14 cellular contexts compared by ENCODE assay signal in the genomic region with DNA sequence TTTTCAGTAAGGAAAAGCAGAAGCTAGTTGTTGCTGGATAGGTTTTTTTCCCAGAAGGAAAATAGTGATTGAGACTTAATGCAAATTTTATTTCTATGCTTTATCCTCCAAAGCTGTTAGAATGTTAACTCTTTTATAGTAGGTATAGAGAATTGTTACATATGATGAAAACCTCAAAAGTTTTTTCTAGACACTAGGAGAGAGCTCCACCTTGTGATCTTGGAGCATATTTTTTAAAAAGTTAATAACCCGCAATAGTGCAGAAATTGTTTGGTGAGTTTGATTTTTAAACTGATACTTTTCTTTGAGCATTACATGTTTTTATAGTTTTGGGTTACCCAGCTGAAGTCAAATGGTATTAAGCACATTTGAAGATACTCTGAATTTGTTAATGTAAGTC. TPM values are rescaled to one million over a fixed set of nuclear protein-coding genes. Genes with fewer than 3 reads are reported as not detected.
DNase-seq lines count a peak whose midpoint lies in the region; ATAC-seq, FAIRE-seq and TF ChIP-seq lines count a peak whose summit lies in the region.
"Had no signal": no experiment of that assay in that cellular context is flagged by ENCODE, and none has a peak within 500 bp of the region (broad histone marks: within the 10 kb centered on the region; RNA-seq: fewer than 3 reads in every experiment).

No MANE protein-coding gene starts in this region.

- FAIRE-seq in pancreas (lab: Jason Lieb, UNC), result peak; percentile 94

- in situ Hi-C loops in mammary epithelial cell (cut with MboI; ENCODE audit: low sequenced_read_pairs in 2 of 2) (no loop called here), gastrocnemius medialis (cut with MboI; ENCODE audit: low sequenced_read_pairs in 4 of 4) (no loop called here)

- TF ChIP-seq CTCF in mammary epithelial cell (conservative IDR thresholded peaks at IDR 0.05 in 1 of 2, IDR thresholded peaks at IDR 0.05 in 1 of 2; ENCODE audit: extremely low read depth in 1 of 2, insufficient read depth in 1 of 2, low read depth in 1 of 2, low read length in 2 of 2), result peak; percentile 16 to 21
- no peak for TF ChIP-seq CTCF in pancreas (IDR thresholded peaks at IDR 0.05)
- no peak for TF ChIP-seq CTCF in gastrocnemius medialis (IDR thresholded peaks at IDR 0.05 in 4 of 5, conservative IDR thresholded peaks at IDR 0.05 in 1 of 5)

- no peak for ATAC-seq in activated naive CD8-positive, alpha-beta T cell treated with anti-CD3 and anti-CD28 coated beads, Interleukin-2, amount 50 U/mL, for 24 hours
- ATAC-seq in pancreas (peak in 1 of 4 donors; percentile 22), gastrocnemius medialis (no peak)
- ATAC-seq: GM23338, Right ventricle myocardium inferior had no signal

- H3K27me3 ChIP-seq in Karpas-422 (ENCODE audit: low read length) (no peaks in the 10 kb centered on the region), mammary epithelial cell (ENCODE audit: insufficient read depth, low read length) (no peaks in the 10 kb centered on the region), pancreas (no peaks in the 10 kb centered on the region), gastrocnemius medialis (no peaks in the 10 kb centered on the region)
- H3K27me3 ChIP-seq: right atrium auricular region had no signal

- H3K79me2 ChIP-seq in Karpas-422 (ENCODE audit: low read length) (peaks cover 97% of the 10 kb centered on the region), mammary epithelial cell (ENCODE audit: insufficient read depth, low read length) (peaks cover 76% of the 10 kb centered on the region)

- H3K36me3 ChIP-seq in Karpas-422 (ENCODE audit: insufficient read depth, low read length), result peaks cover 5% of the 10 kb centered on the region; the same call in 1 of the 2 replicates
- no peaks in the 10 kb centered on the region for H3K36me3 ChIP-seq in mammary epithelial cell (ENCODE audit: insufficient read depth, low read length)
- no peaks in the 10 kb centered on the region for H3K36me3 ChIP-seq in pancreas
- no peaks in the 10 kb centered on the region for H3K36me3 ChIP-seq in gastrocnemius medialis
- H3K36me3 ChIP-seq: right atrium auricular region had no signal

- H3K4me1 Mint-ChIP-seq in activated naive CD8-positive, alpha-beta T cell (ENCODE audit: low read depth), result peaks cover 46% of the 10 kb centered on the region
- peaks cover 37% of the 10 kb centered on the region for H3K4me1 Mint-ChIP-seq in activated naive CD8-positive, alpha-beta T cell treated with anti-CD3 and anti-CD28 coated beads, Interleukin-2, amount 50 U/mL, for 24 hours
- H3K4me1 Mint-ChIP-seq: GM23338 had no signal

- H3K27me3 Mint-ChIP-seq in activated naive CD8-positive, alpha-beta T cell, result no peaks in the 10 kb centered on the region
- no peaks in the 10 kb centered on the region for H3K27me3 Mint-ChIP-seq in activated naive CD8-positive, alpha-beta T cell treated with anti-CD3 and anti-CD28 coated beads, Interleukin-2, amount 50 U/mL, for 24 hours

- no peaks in the 10 kb centered on the region for H3K9me2 ChIP-seq in Karpas-422 (replicated peaks; ENCODE audit: insufficient read depth, low read length)

- no peaks in the 10 kb centered on the region for H3K9me3 ChIP-seq in Karpas-422 (ENCODE audit: low read length)
- H3K9me3 ChIP-seq in mammary epithelial cell (replicated peaks; ENCODE audit: insufficient read depth, low read length), result no peaks in the 10 kb centered on the region
- no peaks in the 10 kb centered on the region for H3K9me3 ChIP-seq in pancreas
- H3K9me3 ChIP-seq in gastrocnemius medialis, result no peaks in the 10 kb centered on the region
- H3K9me3 ChIP-seq: right atrium auricular region had no signal

- H2AFZ ChIP-seq in Karpas-422 (ENCODE audit: low read length) (no peak overlapping the region), mammary epithelial cell (ENCODE audit: low read depth, low read length) (no peak overlapping the region)
- H2AFZ ChIP-seq: GM23338 had no signal

- CTCF ChIA-PET in mammary epithelial cell (lab: Charles Lee; ENCODE audit: low non-redundant PET), result no interaction called here

- H3K27ac Mint-ChIP-seq in activated naive CD8-positive, alpha-beta T cell, result peak overlapping the region; percentile 22
- H3K27ac Mint-ChIP-seq in activated naive CD8-positive, alpha-beta T cell treated with anti-CD3 and anti-CD28 coated beads, Interleukin-2, amount 50 U/mL, for 24 hours, result no peak overlapping the region
- H3K27ac Mint-ChIP-seq: GM23338 had no signal

- DNase-seq in activated naive CD8-positive, alpha-beta T cell treated with anti-CD3 and anti-CD28 coated beads, Interleukin-2, amount 50 U/mL, for 24 hours, result no peak
- peak; percentile 45 for DNase-seq in Karpas-422
- no peak for DNase-seq in mammary epithelial cell
- no peak for DNase-seq in pancreas
- DNase-seq in gastrocnemius medialis, result no peak
- DNase-seq in NCI-H345 (lab: John Stamatoyannopoulos, UW), result no peak
- no peak for DNase-seq in NCI-H187 treated with DMSO at 0.1 percent for 48 hours (lab: John Stamatoyannopoulos, UW)
- DNase-seq: anterior cingulate cortex, KG1, NCI-H446 treated with DMSO at 0.1 percent for 48 hours had no signal

- BruUV-seq in mammary epithelial cell (replicated peaks; lab: Mats Ljungman, UMichigan), result no TSS peak

- H4K20me1 ChIP-seq in Karpas-422 (ENCODE audit: insufficient read depth, low read depth, low read length) (no peaks in the 10 kb centered on the region), mammary epithelial cell (ENCODE audit: insufficient read depth, low read length) (no peaks in the 10 kb centered on the region)

- H3K36me3 Mint-ChIP-seq in activated naive CD8-positive, alpha-beta T cell, result no peaks in the 10 kb centered on the region
- H3K36me3 Mint-ChIP-seq in activated naive CD8-positive, alpha-beta T cell treated with anti-CD3 and anti-CD28 coated beads, Interleukin-2, amount 50 U/mL, for 24 hours (ENCODE audit: low read depth), result no peaks in the 10 kb centered on the region

- H3K27ac ChIP-seq in Karpas-422 (ENCODE audit: low read length), result no peak overlapping the region
- H3K27ac ChIP-seq in mammary epithelial cell (ENCODE audit: insufficient read depth, low read depth, low read length), result no peak overlapping the region
- no peak overlapping the region for H3K27ac ChIP-seq in pancreas
- no peak overlapping the region for H3K27ac ChIP-seq in gastrocnemius medialis
- H3K27ac ChIP-seq: right atrium auricular region had no signal

- no peak overlapping the region for H3K4me3 Mint-ChIP-seq in activated naive CD8-positive, alpha-beta T cell
- H3K4me3 Mint-ChIP-seq in activated naive CD8-positive, alpha-beta T cell treated with anti-CD3 and anti-CD28 coated beads, Interleukin-2, amount 50 U/mL, for 24 hours, result no peak overlapping the region
- H3K4me3 Mint-ChIP-seq: GM23338 had no signal

- H3K4me1 ChIP-seq in Karpas-422 (ENCODE audit: low read length) (peaks cover 29% of the 10 kb centered on the region), mammary epithelial cell (ENCODE audit: insufficient read depth, low read length) (no peaks in the 10 kb centered on the region), pancreas (no peaks in the 10 kb centered on the region), gastrocnemius medialis (peaks cover 3 to 13% of the 10 kb centered on the region in 2 donors)
- H3K4me1 ChIP-seq: right atrium auricular region had no signal

- 85% methylated on average over 1 of the region's 1 CpG for WGBS in mammary epithelial cell (ENCODE audit: low coverage, missing lambda C conversion rate)
- 33 to 69% methylated on average over 1 of the region's 1 CpG for WGBS in pancreas, 2 donors

- TF ChIP-seq POLR2A in gastrocnemius medialis (IDR thresholded peaks at IDR 0.05), result no peak

- no peaks in the 10 kb centered on the region for H3K9me3 Mint-ChIP-seq in activated naive CD8-positive, alpha-beta T cell (ENCODE audit: low read depth)
- H3K9me3 Mint-ChIP-seq in activated naive CD8-positive, alpha-beta T cell treated with anti-CD3 and anti-CD28 coated beads, Interleukin-2, amount 50 U/mL, for 24 hours, result no peaks in the 10 kb centered on the region
- H3K9me3 Mint-ChIP-seq: GM23338 had no signal

- H3K4me2 ChIP-seq in Karpas-422 (ENCODE audit: low read depth, low read length, poor library complexity, severe bottlenecking), result no peak overlapping the region
- no peak overlapping the region for H3K4me2 ChIP-seq in mammary epithelial cell (ENCODE audit: insufficient read depth, low read depth, low read length)
- H3K4me2 ChIP-seq: GM23338 had no signal

- dilution Hi-C loops in mammary epithelial cell (cut with HindIII; ENCODE audit: low sequenced_read_pairs), result no loop called here

- no peak overlapping the region for H3K4me3 ChIP-seq in Karpas-422 (ENCODE audit: low read length)
- H3K4me3 ChIP-seq in mammary epithelial cell (replicated peaks in 1 of 3; ENCODE audit: insufficient read depth in 1 of 3, low read depth in 2 of 3, low read length in 3 of 3), result no peak overlapping the region
- H3K4me3 ChIP-seq in pancreas, result no peak overlapping the region
- H3K4me3 ChIP-seq in gastrocnemius medialis, result no peak overlapping the region
- H3K4me3 ChIP-seq: GM23338, right atrium auricular region had no signal

- H3K9ac ChIP-seq in Karpas-422 (ENCODE audit: low read length) (no peak overlapping the region), mammary epithelial cell (ENCODE audit: insufficient read depth, low read length) (no peak overlapping the region)

- intact Hi-C loops in mammary epithelial cell (cut with micrococcal nuclease) (loop anchor here (2.0 kb wide), 1 partner anchor 57 kb away; the partner anchor contains the start of gene STAG2), pancreas (cut with DNase I) (no loop called here), gastrocnemius medialis (cut with DNase I; ENCODE audit: low total_unique reads) (loop anchor here (1.0 kb wide), 1 partner anchor 58 kb away; no protein-coding TSS in a partner anchor)

RNA-seq across cellular contexts. Expression of gene STAG2, which starts 56.5 kb away (rescaled TPM):
- total RNA-seq in Karpas-422 (2014; rRNA removed; shearing (Covaris generic); ENCODE audit: low replicate concordance), result 75.7 and 98.4 TPM in 2 replicates
- total RNA-seq in mammary epithelial cell (10 to 100 TPM; 54.8 to 61.1 TPM), pancreas (10 to 100 TPM; 27.5 to 42.8 (median 29.7) TPM), gastrocnemius medialis (10 to 100 TPM; 39.3 to 65.6 (median 55.5) TPM)
- polyA plus RNA-seq in mammary epithelial cell (24.4 TPM), pancreas (10 to 100 TPM in 1 of 2 donors, 1 to 10 TPM in 1; 7.1 to 16.2 TPM)
- polyA minus RNA-seq in mammary epithelial cell, result 53.9 TPM

Comparison
In these comparisons a context has a peak if more than half of its experiments do, and no peak if none do; other contexts are left out.
1. CTCF ChIP-seq: peak in mammary epithelial cell (2 of 2); none in pancreas (0 of 4) and gastrocnemius medialis (0 of 5).
2. intact Hi-C loops: an anchor here in mammary epithelial cell (2.0 kb wide) and gastrocnemius medialis (1.0 kb wide); none called in pancreas.